25 cellular contexts compared by ENCODE assay signal in genomic region chr17:21677911-21678310, GRCh38. TPM values are rescaled to one million over a fixed set of nuclear protein-coding genes. Genes with fewer than 3 reads are reported as not detected.
DNase-seq lines count a peak whose midpoint lies in the region; ATAC-seq lines count a peak whose summit lies in the region.
"Had no signal": no experiment of that assay in that cellular context is flagged by ENCODE, and none has a peak within 500 bp of the region (broad histone marks: within the 10 kb centered on the region; RNA-seq: fewer than 3 reads in every experiment).

No MANE protein-coding gene starts in this region.

- ATAC-seq in Right ventricle myocardium superior (ENCODE audit: poor library complexity) (no peak), GM21529 (IDR thresholded peaks at IDR 0.05; ENCODE audit: unreplicated experiment) (no peak), esophagus mucosa (no peak)
- ATAC-seq: HCT116 had no signal

- no peaks in the 10 kb centered on the region for H3K36me3 ChIP-seq in neuronal stem cell (replicated peaks in 1 of 2; ENCODE audit: control insufficient read depth in 2 of 2, insufficient read depth in 2 of 2, low read length in 2 of 2)

- no peak overlapping the region for H3K9ac ChIP-seq in neuronal stem cell (ENCODE audit: low read depth, low read length, poor library complexity)
- H3K9ac ChIP-seq: GM23248 had no signal

- DNase-seq in NCI-H748 (lab: John Stamatoyannopoulos, UW; ENCODE audit: unreplicated experiment) (peak; percentile 45), NCI-H748 treated with DMSO at 0.1 percent for 48 hours (lab: John Stamatoyannopoulos, UW) (no peak), cardiac septum (ENCODE audit: low spot score) (peak; percentile 50), Right ventricle myocardium superior (no peak), neuronal stem cell (ENCODE audit: low spot score) (no peak), COLO668 (lab: John Stamatoyannopoulos, UW; ENCODE audit: unreplicated experiment) (no peak)
- DNase-seq: CD4-positive, CD25-positive, alpha-beta regulatory T cell; GDM1; GM23248; IMR-90; NCI-H1092 treated with DMSO at 0.1 percent for 48 hours; NCI-H2029 treated with DMSO at 0.1 percent for 48 hours; NCI-H2171; NCI-H446; NK-92 treated with Interleukin-12 subunit alpha and Interleukin-12 subunit beta, amount 100 ng/mL, for 24 hours; SHP77 treated with DMSO at 0.1 percent for 48 hours had no signal

- H2AFZ ChIP-seq in neuronal stem cell (ENCODE audit: low read length) = peak overlapping the region; percentile 49
- H2AFZ ChIP-seq: GM23248 had no signal

- no peak overlapping the region for H2BK5ac ChIP-seq in neuronal stem cell (ENCODE audit: low read length)

- no peak overlapping the region for H4K91ac ChIP-seq in neuronal stem cell (ENCODE audit: low read depth, low read length, poor library complexity)

- H2BK120ac ChIP-seq in neuronal stem cell (ENCODE audit: low read depth, low read length) = no peak overlapping the region

- no peaks in the 10 kb centered on the region for H3K4me1 ChIP-seq in neuronal stem cell (ENCODE audit: control insufficient read depth in 2 of 2, insufficient read depth in 1 of 2, low read depth in 1 of 2, low read length in 2 of 2)
- H3K4me1 ChIP-seq: Caco-2 had no signal

- peak overlapping the region; percentile 31 for H3K23ac ChIP-seq in neuronal stem cell (ENCODE audit: low read depth, low read length, poor library complexity)

- no peak overlapping the region for H2AK5ac ChIP-seq in neuronal stem cell (ENCODE audit: low read depth, low read length)

- H3K4me3 ChIP-seq in neuronal stem cell (ENCODE audit: low read length in 2 of 2) = no peak overlapping the region
- H3K4me3 ChIP-seq: GM23248 had no signal

- no peak overlapping the region for H3K4me2 ChIP-seq in neuronal stem cell (ENCODE audit: insufficient read depth, low read length, poor library complexity, severe bottlenecking)

- H3K27me3 ChIP-seq in neuronal stem cell (ENCODE audit: control insufficient read depth in 3 of 3, insufficient read depth in 3 of 3, low read depth in 1 of 3, low read length in 3 of 3) = peaks cover 0 to 10% (median 0%) of the 10 kb centered on the region in 3 experiments

- H2BK12ac ChIP-seq in neuronal stem cell (ENCODE audit: low read length) = no peak overlapping the region

- H3K18ac ChIP-seq in neuronal stem cell (ENCODE audit: low read length) = no peak overlapping the region

- intact Hi-C loops in cardiac septum (cut with DNase I) = no loop called here
- intact Hi-C loops in Right ventricle myocardium superior (cut with DNase I) = no loop called here

- no peak overlapping the region for H3K14ac ChIP-seq in neuronal stem cell (ENCODE audit: low read length)

- WGBS in neuronal stem cell (ENCODE audit: extremely low coverage in 2 of 2, insufficient read length in 2 of 2, insufficient replicate concordance in 1 of 2), 2 donors = no CpG with 5 or more reads among the region's 17 CpGs

- H3K79me1 ChIP-seq in neuronal stem cell (ENCODE audit: low read depth, low read length) = no peaks in the 10 kb centered on the region

- H2BK15ac ChIP-seq in neuronal stem cell (ENCODE audit: low read length) = no peak overlapping the region

- peaks cover 0 to 26% of the 10 kb centered on the region in 2 donors for H3K9me3 ChIP-seq in neuronal stem cell (replicated peaks in 1 of 2; ENCODE audit: control insufficient read depth in 2 of 2, insufficient read depth in 1 of 2, low read depth in 1 of 2, low read length in 2 of 2)
- H3K9me3 ChIP-seq: Caco-2 had no signal

- no peak overlapping the region for H4K8ac ChIP-seq in neuronal stem cell (ENCODE audit: low read depth, low read length)

- no peak overlapping the region for H3K4ac ChIP-seq in neuronal stem cell (ENCODE audit: low read length)

- H3K27ac ChIP-seq in neuronal stem cell (replicated peaks; ENCODE audit: low read length) = no peak overlapping the region
- H3K27ac ChIP-seq: 22Rv1, GM23248, HL-60 had no signal

RNA-seq across cellular contexts. Expression of gene KCNJ18, which starts 14.4 kb away (rescaled TPM):
- total RNA-seq in cardiac septum = not detected
- not detected for total RNA-seq in Right ventricle myocardium superior
- polyA plus RNA-seq in neuronal stem cell (2013, experiment 1 of 2) = not detected
- not detected for polyA plus RNA-seq in neuronal stem cell (2013, experiment 2 of 2)
- not detected for total RNA-seq in esophagus mucosa
- total RNA-seq: Caco-2; CD4-positive, CD25-positive, alpha-beta regulatory T cell; GM23248; HT1080; IMR-90; LHCN-M2 had no signal
- polyA plus RNA-seq: AG04450; CD4-positive, CD25-positive, alpha-beta regulatory T cell; GM23248; IMR-90 had no signal

Comparison
In these comparisons a context has a peak if more than half of its experiments do, and no peak if none do; other contexts are left out.
1. DNase-seq: peak in NCI-H748 (single experiment) and cardiac septum (single experiment); none in NCI-H748 treated with DMSO at 0.1 percent for 48 hours (single experiment), Right ventricle myocardium superior (single experiment), neuronal stem cell (single experiment) and COLO668 (single experiment).